ENCODE assay signal across 20 cellular contexts in the genomic region with DNA sequence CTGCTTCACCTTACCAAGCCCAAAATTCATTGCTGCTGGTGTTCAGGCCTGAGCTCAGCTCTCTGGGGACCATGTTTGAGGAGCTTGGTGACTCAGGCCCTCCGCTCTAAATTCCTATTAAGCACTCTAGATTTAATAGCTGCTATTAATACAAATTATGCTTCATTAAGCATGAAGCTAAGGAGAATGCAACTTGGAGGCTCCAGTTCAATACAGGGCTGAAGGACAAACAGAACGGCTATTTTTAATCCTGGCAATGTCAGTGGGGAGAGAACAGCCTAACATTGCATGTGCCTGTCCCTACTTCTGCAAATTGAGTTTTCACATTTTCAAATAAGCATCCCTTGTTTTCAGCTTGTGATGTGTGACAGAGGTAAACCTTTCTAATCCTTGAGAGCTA.
DNase-seq lines count a peak whose midpoint lies in the region; ATAC-seq and TF ChIP-seq lines count a peak whose summit lies in the region.
"Had no signal": no experiment of that assay in that cellular context is flagged by ENCODE, and none has a peak within 500 bp of the region (broad histone marks: within the 10 kb centered on the region; RNA-seq: fewer than 3 reads in every experiment).

No MANE protein-coding gene starts in this region.

- no peak for TF ChIP-seq CTCF in A673 (conservative IDR thresholded peaks at IDR 0.05; ENCODE audit: low read depth, low read length)
- TF ChIP-seq CTCF in GM23338 (conservative IDR thresholded peaks at IDR 0.05; ENCODE audit: low read depth in 2 of 2) = no peak
- no peak for TF ChIP-seq CTCF in cardiac fibroblast (IDR thresholded peaks at IDR 0.05; ENCODE audit: low read depth, low read length)
- TF ChIP-seq CTCF in body of pancreas (IDR thresholded peaks at IDR 0.05) = no peak

- 0 out of 2 replicates have a peak overlapping the region, but pooled peaks have one; percentile 14 for H2AFZ ChIP-seq in GM23338

- H3K27me3 Mint-ChIP-seq in GM23338 (ENCODE audit: insufficient read depth, low read depth, poor library complexity) (peaks cover 4% of the 10 kb centered on the region), immature natural killer cell (ENCODE audit: low read depth in 3 of 3) (peaks cover 0 to 6% (median under 1%) of the 10 kb centered on the region in 3 donors)
- H3K27me3 Mint-ChIP-seq in CD4-positive, alpha-beta memory T cell = no peaks in the 10 kb centered on the region

- H3K9me3 ChIP-seq in A673 (ENCODE audit: low read depth, low read length, poor library complexity, severe bottlenecking) (no peaks in the 10 kb centered on the region), body of pancreas (no peaks in the 10 kb centered on the region)
- H3K9me3 ChIP-seq in CD4-positive, alpha-beta memory T cell (ENCODE audit: control insufficient read depth in 1 of 2, low read length in 2 of 2) = no peaks in the 10 kb centered on the region
- H3K9me3 ChIP-seq: A549, BE2C, MG63 had no signal

- POLR2A ChIA-PET in A673 (lab: Charles Lee; ENCODE audit: low non-redundant PET) = no interaction called here
- POLR2A ChIA-PET in CD4-positive, alpha-beta memory T cell (lab: Charles Lee; ENCODE audit: partially characterized antibody) = no interaction called here

- H3K4me1 Mint-ChIP-seq in GM23338 (peaks cover 4% of the 10 kb centered on the region; the same call in 1 of the 3 replicates), immature natural killer cell (no peaks in the 10 kb centered on the region)
- no peaks in the 10 kb centered on the region for H3K4me1 Mint-ChIP-seq in CD4-positive, alpha-beta memory T cell
- H3K4me1 Mint-ChIP-seq: H9 had no signal

- H3K4me3 ChIP-seq in A673 (ENCODE audit: low read depth, low read length, poor library complexity, severe bottlenecking) = no peak overlapping the region
- H3K4me3 ChIP-seq in GM23338 = no peak overlapping the region
- H3K4me3 ChIP-seq in cardiac fibroblast (replicated peaks in 1 of 2; ENCODE audit: low read depth in 2 of 2, low read length in 2 of 2) = no peak overlapping the region
- H3K4me3 ChIP-seq in CD4-positive, alpha-beta memory T cell (ENCODE audit: low read length in 2 of 2) = no peak overlapping the region
- no peak overlapping the region for H3K4me3 ChIP-seq in body of pancreas
- H3K4me3 ChIP-seq: A549, GM12878, MG63 had no signal

- H3K4me1 ChIP-seq in A673 (ENCODE audit: insufficient read depth, low read length, poor library complexity, severe bottlenecking) = no peaks in the 10 kb centered on the region
- peaks cover 4% of the 10 kb centered on the region; the same call in 1 of the 2 replicates for H3K4me1 ChIP-seq in GM23338 (ENCODE audit: insufficient read depth)
- H3K4me1 ChIP-seq in CD4-positive, alpha-beta memory T cell (ENCODE audit: insufficient read depth, low read length) = no peaks in the 10 kb centered on the region
- H3K4me1 ChIP-seq in body of pancreas = no peaks in the 10 kb centered on the region
- H3K4me1 ChIP-seq: A549, BE2C had no signal

- H3K36me3 Mint-ChIP-seq in GM23338 (ENCODE audit: low read depth) (no peaks in the 10 kb centered on the region), immature natural killer cell (no peaks in the 10 kb centered on the region)
- H3K36me3 Mint-ChIP-seq in CD4-positive, alpha-beta memory T cell = no peaks in the 10 kb centered on the region

- H3F3A ChIP-seq in GM23338 (replicated peaks; ENCODE audit: low read depth) = no peaks in the 10 kb centered on the region

- no peaks in the 10 kb centered on the region for H3K79me2 ChIP-seq in GM23338 (replicated peaks; ENCODE audit: insufficient read depth)

- no peaks in the 10 kb centered on the region for H3K27me3 ChIP-seq in A673 (replicated peaks; ENCODE audit: insufficient read depth, low read depth, low read length, poor library complexity)
- no peaks in the 10 kb centered on the region for H3K27me3 ChIP-seq in GM23338 (ENCODE audit: insufficient read depth)
- no peaks in the 10 kb centered on the region for H3K27me3 ChIP-seq in CD4-positive, alpha-beta memory T cell (ENCODE audit: insufficient read depth, low read length)
- no peaks in the 10 kb centered on the region for H3K27me3 ChIP-seq in body of pancreas

- H3K9me2 ChIP-seq in GM23338 (ENCODE audit: insufficient read depth) = no peaks in the 10 kb centered on the region

- ATAC-seq in GM23338 = no peak
- peak; percentile 81 for ATAC-seq in left ventricle myocardium superior
- ATAC-seq in body of pancreas = no peak
- ATAC-seq: A549, GM12878, SK-N-SH treated with all-trans-retinoic acid at 6 μM for 48 hours had no signal

- H3K36me3 ChIP-seq in A673 (ENCODE audit: insufficient read depth, low read length, poor library complexity, severe bottlenecking) (no peaks in the 10 kb centered on the region), GM23338 (ENCODE audit: insufficient read depth) (no peaks in the 10 kb centered on the region), body of pancreas (replicated peaks in 1 of 2; ENCODE audit: insufficient read depth in 1 of 2, low read depth in 2 of 2) (no peaks in the 10 kb centered on the region)
- no peaks in the 10 kb centered on the region for H3K36me3 ChIP-seq in CD4-positive, alpha-beta memory T cell (ENCODE audit: insufficient read depth, low read length)
- H3K36me3 ChIP-seq: BE2C, MG63 had no signal

- no peaks in the 10 kb centered on the region for H4K20me1 ChIP-seq in GM23338 (replicated peaks; ENCODE audit: insufficient read depth)

- TF ChIP-seq POLR2A in body of pancreas (IDR thresholded peaks at IDR 0.05) = no peak

- intact Hi-C loops in A673 (cut with micrococcal nuclease; ENCODE audit: unreplicated experiment) (no loop called here), left ventricle myocardium superior (cut with micrococcal nuclease) (no loop called here), body of pancreas (cut with DNase I) (no loop called here)
- intact Hi-C loops in CD4-positive, alpha-beta memory T cell (cut with micrococcal nuclease) = no loop called here

- H3K27ac ChIP-seq in A673 (ENCODE audit: low read depth, low read length, poor library complexity, severe bottlenecking) (no peak overlapping the region), GM23338 (ENCODE audit: low read depth) (no peak overlapping the region), body of pancreas (no peak overlapping the region)
- H3K27ac ChIP-seq in CD4-positive, alpha-beta memory T cell (ENCODE audit: low read depth, low read length) = no peak overlapping the region
- H3K27ac ChIP-seq: A549, RWPE1 had no signal

- no peak overlapping the region for H3K27ac Mint-ChIP-seq in GM23338
- no peak overlapping the region for H3K27ac Mint-ChIP-seq in CD4-positive, alpha-beta memory T cell
- no peak overlapping the region for H3K27ac Mint-ChIP-seq in immature natural killer cell
- H3K27ac Mint-ChIP-seq: HFFc6 had no signal

- H3K4me2 ChIP-seq in GM23338 = no peak overlapping the region
- H3K4me2 ChIP-seq: A549 had no signal

- no peak overlapping the region for H3K4me3 Mint-ChIP-seq in GM23338
- H3K4me3 Mint-ChIP-seq in CD4-positive, alpha-beta memory T cell = no peak overlapping the region
- H3K4me3 Mint-ChIP-seq in immature natural killer cell = no peak overlapping the region
- H3K4me3 Mint-ChIP-seq: H9, HFFc6 had no signal

- CTCF ChIA-PET in A673 (lab: Charles Lee) = interaction anchor here (0.6 kb wide), 1 partner anchor 102 kb away, joined by 3 read pairs; no protein-coding TSS in a partner anchor
- CTCF ChIA-PET in CD4-positive, alpha-beta memory T cell (lab: Charles Lee; ENCODE audit: partially characterized antibody) = no interaction called here

- peak; percentile 6 for DNase-seq in A673 (ENCODE audit: low spot score)
- no peak for DNase-seq in GM23338 (ENCODE audit: low spot score)
- peak; percentile 7 to 50 for DNase-seq in cardiac fibroblast (ENCODE audit: low read depth in 2 of 2)
- DNase-seq in left ventricle myocardium superior = no peak
- DNase-seq in CD4-positive, alpha-beta memory T cell = no peak
- no peak for DNase-seq in immature natural killer cell
- DNase-seq in body of pancreas = no peak
- DNase-seq: BE2C, H9, HFFc6, MG63, NCI-H187 treated with DMSO at 0.1 percent for 48 hours, NCI-H2107, NCI-H2227 treated with DMSO at 0.1 percent for 48 hours, NCI-H510A treated with DMSO at 0.1 percent for 48 hours, NCI-H748 treated with DMSO at 0.1 percent for 48 hours had no signal

- no TSS peak for BruUV-seq in A673 (replicated peaks; lab: Mats Ljungman, UMichigan)

- 70 to 78% methylated on average over 2 of the region's 2 CpGs for WGBS in body of pancreas, 2 donors

- H3K9me3 Mint-ChIP-seq in GM23338 (no peaks in the 10 kb centered on the region), immature natural killer cell (peaks cover 0 to 4% (median 0%) of the 10 kb centered on the region in 6 donors)
- H3K9me3 Mint-ChIP-seq in CD4-positive, alpha-beta memory T cell = no peaks in the 10 kb centered on the region
- H3K9me3 Mint-ChIP-seq: H9 had no signal

TF ChIP-seq in GM23338, 12 proteins besides CTCF, POLR2A, EP300 and RAD21:
- no peak for TF ChIP-seq EZH2 (IDR thresholded peaks at IDR 0.05; ENCODE audit: low read depth, unreplicated experiment)

Comparison
In these comparisons a context has a peak if more than half of its experiments do, and no peak if none do; other contexts are left out.
1. DNase-seq: peak in A673 (single experiment) and cardiac fibroblast (2 of 2); none in GM23338 (single experiment), left ventricle myocardium superior (single experiment), CD4-positive, alpha-beta memory T cell (0 of 5), immature natural killer cell (0 of 3) and body of pancreas (0 of 4).